Comparison of ENCODE assay signal across 8 cellular contexts in the genomic region with DNA sequence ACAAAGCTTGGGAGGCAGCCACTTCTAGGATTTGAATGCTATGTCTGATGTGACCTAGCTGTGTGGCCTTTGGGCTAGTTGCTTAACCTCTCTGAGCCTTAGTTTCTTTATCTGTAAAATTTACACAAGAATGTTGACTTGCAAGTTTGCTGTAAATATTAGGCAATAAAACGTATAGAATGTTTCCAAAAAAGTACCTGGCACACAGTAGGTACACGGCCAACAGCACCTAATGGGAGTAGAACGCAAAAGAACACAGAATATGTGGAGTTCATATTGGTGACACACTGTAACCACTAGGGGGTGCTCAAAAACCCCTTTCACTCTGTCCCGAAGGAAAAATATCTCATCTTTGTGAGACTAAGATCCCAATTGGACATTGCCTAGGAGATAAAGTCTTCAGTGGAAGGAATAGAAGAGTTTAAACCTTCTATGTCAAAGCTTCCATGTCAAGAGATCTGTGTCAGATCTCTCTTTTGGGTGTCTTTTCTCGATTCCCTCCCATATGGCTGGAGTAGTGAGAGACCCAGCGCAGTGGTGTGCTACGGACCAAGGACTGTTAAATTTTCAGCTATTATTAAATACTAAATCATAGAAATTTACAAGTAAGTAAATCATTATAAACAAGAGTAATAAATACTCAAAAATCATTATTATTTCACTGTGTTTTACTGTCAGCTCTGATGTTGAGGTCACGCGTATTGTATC.
DNase-seq lines count a peak whose midpoint lies in the region; ATAC-seq, FAIRE-seq and TF ChIP-seq lines count a peak whose summit lies in the region.

No MANE protein-coding gene starts in this region.

- no peaks in the 10 kb centered on the region for H3K36me3 Mint-ChIP-seq in activated T-helper 1 cell treated with anti-CD3 and anti-CD28 coated beads, Interleukin-12 subunit alpha, Interleukin-12 subunit beta, Interleukin-2, Interleukin-4 antibody, amounts not matched to agents 30 ng/mL and 10 ng/mL and 1 ng/mL, durations not matched to agents 14 hours and 24 hours and 36 hours (ENCODE audit: low read depth)

- ATAC-seq in HG03045 (IDR thresholded peaks at IDR 0.05; ENCODE audit: unreplicated experiment) = no peak

- DNase-seq in AG08396 (ENCODE audit: low spot score) (peak; percentile 58), LoVo (ENCODE audit: low spot score) (peak; percentile 45), bronchial epithelial cell (ENCODE audit: low read depth) (peak; percentile 30), myocyte (ENCODE audit: low read depth) (peak; percentile 69)
- no peak for DNase-seq in stimulated activated CD4-positive, alpha-beta T cell treated with anti-CD3 and anti-CD28 coated beads, Interleukin-12 subunit alpha, Interleukin-12 subunit beta, amount 100 ng/mL, for 4 hours
- DNase-seq in activated T-helper 1 cell treated with anti-CD3 and anti-CD28 coated beads, Interleukin-12 subunit alpha, Interleukin-12 subunit beta, Interleukin-2, Interleukin-4 antibody, amounts not matched to agents 30 ng/mL and 10 ng/mL and 1 ng/mL, durations not matched to agents 14 hours and 24 hours and 36 hours (ENCODE audit: low spot score) = no peak

- no peak overlapping the region for H3K4me3 ChIP-seq in bronchial epithelial cell (ENCODE audit: low read depth, low read length)

- intact Hi-C loops in activated T-helper 1 cell treated with anti-CD3 and anti-CD28 coated beads, Interleukin-12 subunit alpha, Interleukin-12 subunit beta, Interleukin-2, Interleukin-4 antibody, amounts not matched to agents 30 ng/mL and 10 ng/mL and 1 ng/mL, durations not matched to agents 14 hours and 24 hours and 36 hours (cut with micrococcal nuclease) = loop anchor here (1.0 kb wide), 2 partner anchors 35 to 204 kb away; no protein-coding TSS in a partner anchor

- no peak overlapping the region for H3K27ac Mint-ChIP-seq in activated T-helper 1 cell treated with anti-CD3 and anti-CD28 coated beads, Interleukin-12 subunit alpha, Interleukin-12 subunit beta, Interleukin-2, Interleukin-4 antibody, amounts not matched to agents 30 ng/mL and 10 ng/mL and 1 ng/mL, durations not matched to agents 14 hours and 24 hours and 36 hours

- peaks cover 2% of the 10 kb centered on the region for H3K27me3 Mint-ChIP-seq in activated T-helper 1 cell treated with anti-CD3 and anti-CD28 coated beads, Interleukin-12 subunit alpha, Interleukin-12 subunit beta, Interleukin-2, Interleukin-4 antibody, amounts not matched to agents 30 ng/mL and 10 ng/mL and 1 ng/mL, durations not matched to agents 14 hours and 24 hours and 36 hours (ENCODE audit: insufficient read depth)

- no peaks in the 10 kb centered on the region for H3K9me3 Mint-ChIP-seq in activated T-helper 1 cell treated with anti-CD3 and anti-CD28 coated beads, Interleukin-12 subunit alpha, Interleukin-12 subunit beta, Interleukin-2, Interleukin-4 antibody, amounts not matched to agents 30 ng/mL and 10 ng/mL and 1 ng/mL, durations not matched to agents 14 hours and 24 hours and 36 hours

- no peaks in the 10 kb centered on the region for H3K4me1 Mint-ChIP-seq in activated T-helper 1 cell treated with anti-CD3 and anti-CD28 coated beads, Interleukin-12 subunit alpha, Interleukin-12 subunit beta, Interleukin-2, Interleukin-4 antibody, amounts not matched to agents 30 ng/mL and 10 ng/mL and 1 ng/mL, durations not matched to agents 14 hours and 24 hours and 36 hours (ENCODE audit: low read depth)

- H3K27me3 ChIP-seq in bronchial epithelial cell (ENCODE audit: control insufficient read depth, insufficient read depth, low read length) = peaks cover 3% of the 10 kb centered on the region

- FAIRE-seq in bronchial epithelial cell (lab: Jason Lieb, UNC) = no peak

- H3K36me3 ChIP-seq in bronchial epithelial cell (ENCODE audit: control insufficient read depth, insufficient read depth, low read length) = no peaks in the 10 kb centered on the region

- peak; percentile 30 for TF ChIP-seq CTCF in GM12801 (IDR thresholded peaks at IDR 0.05; ENCODE audit: extremely low read depth, insufficient read length)
- TF ChIP-seq CTCF in bronchial epithelial cell (IDR thresholded peaks at IDR 0.05; ENCODE audit: insufficient read depth, low read length, severe bottlenecking) = peak; percentile 61

- H3K4me3 Mint-ChIP-seq in activated T-helper 1 cell treated with anti-CD3 and anti-CD28 coated beads, Interleukin-12 subunit alpha, Interleukin-12 subunit beta, Interleukin-2, Interleukin-4 antibody, amounts not matched to agents 30 ng/mL and 10 ng/mL and 1 ng/mL, durations not matched to agents 14 hours and 24 hours and 36 hours = no peak overlapping the region

Comparison
In these comparisons a context has a peak if more than half of its experiments do, and no peak if none do; other contexts are left out.
1. DNase-seq: peak in AG08396 (single experiment), LoVo (single experiment), bronchial epithelial cell (single experiment) and myocyte (single experiment); none in stimulated activated CD4-positive, alpha-beta T cell treated with anti-CD3 and anti-CD28 coated beads, Interleukin-12 subunit alpha, Interleukin-12 subunit beta, amount 100 ng/mL, for 4 hours (single experiment) and activated T-helper 1 cell treated with anti-CD3 and anti-CD28 coated beads, Interleukin-12 subunit alpha, Interleukin-12 subunit beta, Interleukin-2, Interleukin-4 antibody, amounts not matched to agents 30 ng/mL and 10 ng/mL and 1 ng/mL, durations not matched to agents 14 hours and 24 hours and 36 hours (single experiment).